Comparison of ENCODE assay signal across 9 cellular contexts in genomic region chr14:99654235-99655000, GRCh38. TPM values are rescaled to one million over a fixed set of nuclear protein-coding genes. Genes with fewer than 3 reads are reported as not detected.
DNase-seq lines count a peak whose midpoint lies in the region; ATAC-seq and TF ChIP-seq lines count a peak whose summit lies in the region.
"Had no signal": no experiment of that assay in that cellular context is flagged by ENCODE, and none has a peak within 500 bp of the region (broad histone marks: within the 10 kb centered on the region; RNA-seq: fewer than 3 reads in every experiment).

No MANE protein-coding gene starts in this region.

- CTCF ChIA-PET in RWPE1 (lab: Yijun Ruan, JAX) = interaction anchor here (0.7 kb wide), 1 partner anchor 14 kb away, joined by 3 read pairs; no protein-coding TSS in a partner anchor
- CTCF ChIA-PET in activated CD4-positive, alpha-beta T cell treated with anti-CD3 and anti-CD28 coated beads, Interleukin-2, amount 10 ng/mL, durations not matched to agents 7 days and 5 days (lab: Charles Lee) = interaction anchor here (1.1 to 1.3 kb wide), 2 partner anchors 14 to 18 kb away, joined by 3 to 4 read pairs; no protein-coding TSS in a partner anchor

- H3K27ac ChIP-seq in RWPE1 = no peak overlapping the region

- TF ChIP-seq CTCF in RWPE1 (conservative IDR thresholded peaks at IDR 0.05; ENCODE audit: low read depth) = no peak
- no peak for TF ChIP-seq CTCF in fibroblast of villous mesenchyme (IDR thresholded peaks at IDR 0.05; ENCODE audit: insufficient read depth, low read depth, low read length)
- TF ChIP-seq CTCF in retinal pigment epithelial cell (conservative IDR thresholded peaks at IDR 0.05; ENCODE audit: low read depth, low read length) = no peak

- H3K9me3 Mint-ChIP-seq in activated CD4-positive, alpha-beta T cell treated with anti-CD3 and anti-CD28 coated beads, Interleukin-2, amount 10 ng/mL, durations not matched to agents 7 days and 5 days = no peaks in the 10 kb centered on the region

- ATAC-seq in HG02610 (IDR thresholded peaks at IDR 0.05; ENCODE audit: unreplicated experiment) = no peak
- ATAC-seq in GM19324 (IDR thresholded peaks at IDR 0.05; ENCODE audit: low FRiP score, unreplicated experiment) = no peak

- DNase-seq in H4 (ENCODE audit: low spot score) (peak; percentile 69), RWPE1 (ENCODE audit: low spot score) (peak; percentile 28), fibroblast of villous mesenchyme (ENCODE audit: low read depth) (peak; percentile 69), retinal pigment epithelial cell (ENCODE audit: low read depth) (peak; percentile 73), SKM-1 (lab: John Stamatoyannopoulos, UW; ENCODE audit: unreplicated experiment) (no peak)
- no peak for DNase-seq in activated CD4-positive, alpha-beta T cell treated with anti-CD3 and anti-CD28 coated beads, Interleukin-2, amount 10 ng/mL, durations not matched to agents 7 days and 5 days

- H3K4me1 Mint-ChIP-seq in activated CD4-positive, alpha-beta T cell treated with anti-CD3 and anti-CD28 coated beads, Interleukin-2, amount 10 ng/mL, durations not matched to agents 7 days and 5 days = no peaks in the 10 kb centered on the region

- peaks cover 26% of the 10 kb centered on the region for H3K27me3 Mint-ChIP-seq in activated CD4-positive, alpha-beta T cell treated with anti-CD3 and anti-CD28 coated beads, Interleukin-2, amount 10 ng/mL, durations not matched to agents 7 days and 5 days

- H3K4me3 ChIP-seq in fibroblast of villous mesenchyme (ENCODE audit: low read depth, low read length) (no peak overlapping the region), retinal pigment epithelial cell (ENCODE audit: low read length) (no peak overlapping the region)

- no peaks in the 10 kb centered on the region for H3K36me3 Mint-ChIP-seq in activated CD4-positive, alpha-beta T cell treated with anti-CD3 and anti-CD28 coated beads, Interleukin-2, amount 10 ng/mL, durations not matched to agents 7 days and 5 days (ENCODE audit: low read depth)
- H3K36me3 Mint-ChIP-seq: memory B cell had no signal

- no peak overlapping the region for H3K27ac Mint-ChIP-seq in activated CD4-positive, alpha-beta T cell treated with anti-CD3 and anti-CD28 coated beads, Interleukin-2, amount 10 ng/mL, durations not matched to agents 7 days and 5 days
- H3K27ac Mint-ChIP-seq: memory B cell had no signal

- no peak overlapping the region for H3K4me3 Mint-ChIP-seq in activated CD4-positive, alpha-beta T cell treated with anti-CD3 and anti-CD28 coated beads, Interleukin-2, amount 10 ng/mL, durations not matched to agents 7 days and 5 days
- H3K4me3 Mint-ChIP-seq: memory B cell had no signal

- POLR2A ChIA-PET in RWPE1 (lab: Yijun Ruan, JAX; ENCODE audit: low non-redundant PET) = no interaction called here
- POLR2A ChIA-PET in activated CD4-positive, alpha-beta T cell treated with anti-CD3 and anti-CD28 coated beads, Interleukin-2, amount 10 ng/mL, durations not matched to agents 7 days and 5 days (lab: Charles Lee) = no interaction called here

RNA-seq across cellular contexts. Expression of gene HHIPL1, which starts 9.5 kb away (rescaled TPM):
- total RNA-seq in H4 (2014; rRNA removed; shearing (Covaris generic)) = 0.02 and 0.14 TPM in 2 replicates
- total RNA-seq in fibroblast of villous mesenchyme = 3.9 TPM in 2 replicates
- under 1 TPM in 1 of 2 experiments, not detected in 1; 0.05 TPM for total RNA-seq in activated CD4-positive, alpha-beta T cell treated with anti-CD3 and anti-CD28 coated beads, Interleukin-2, amount 10 ng/mL, durations not matched to agents 7 days and 5 days

RNA-seq across cellular contexts. Expression of gene CYP46A1, which starts 29.7 kb away (rescaled TPM):
- not detected in 2 replicates for total RNA-seq in H4 (2014; rRNA removed; shearing (Covaris generic))
- total RNA-seq in fibroblast of villous mesenchyme = under 0.01 TPM in 2 replicates
- total RNA-seq in activated CD4-positive, alpha-beta T cell treated with anti-CD3 and anti-CD28 coated beads, Interleukin-2, amount 10 ng/mL, durations not matched to agents 7 days and 5 days = under 1 TPM; 0.12 to 0.20 TPM

RNA-seq across cellular contexts. Expression of gene CCDC85C, which starts 50.4 kb away (rescaled TPM):
- total RNA-seq in H4 (2014; rRNA removed; shearing (Covaris generic)) = 5.7 and 5.8 TPM in 2 replicates
- 7.4 and 11.2 TPM in 2 replicates for total RNA-seq in fibroblast of villous mesenchyme
- 10 to 100 TPM; 10.0 to 10.9 TPM for total RNA-seq in activated CD4-positive, alpha-beta T cell treated with anti-CD3 and anti-CD28 coated beads, Interleukin-2, amount 10 ng/mL, durations not matched to agents 7 days and 5 days

Comparison
In these comparisons a context has a peak if more than half of its experiments do, and no peak if none do; other contexts are left out.
1. DNase-seq: peak in H4 (single experiment), RWPE1 (single experiment), fibroblast of villous mesenchyme (single experiment) and retinal pigment epithelial cell (single experiment); none in activated CD4-positive, alpha-beta T cell treated with anti-CD3 and anti-CD28 coated beads, Interleukin-2, amount 10 ng/mL, durations not matched to agents 7 days and 5 days (single experiment) and SKM-1 (single experiment).